Comparison of ENCODE assay signal across 10 cellular contexts in the genomic region with DNA sequence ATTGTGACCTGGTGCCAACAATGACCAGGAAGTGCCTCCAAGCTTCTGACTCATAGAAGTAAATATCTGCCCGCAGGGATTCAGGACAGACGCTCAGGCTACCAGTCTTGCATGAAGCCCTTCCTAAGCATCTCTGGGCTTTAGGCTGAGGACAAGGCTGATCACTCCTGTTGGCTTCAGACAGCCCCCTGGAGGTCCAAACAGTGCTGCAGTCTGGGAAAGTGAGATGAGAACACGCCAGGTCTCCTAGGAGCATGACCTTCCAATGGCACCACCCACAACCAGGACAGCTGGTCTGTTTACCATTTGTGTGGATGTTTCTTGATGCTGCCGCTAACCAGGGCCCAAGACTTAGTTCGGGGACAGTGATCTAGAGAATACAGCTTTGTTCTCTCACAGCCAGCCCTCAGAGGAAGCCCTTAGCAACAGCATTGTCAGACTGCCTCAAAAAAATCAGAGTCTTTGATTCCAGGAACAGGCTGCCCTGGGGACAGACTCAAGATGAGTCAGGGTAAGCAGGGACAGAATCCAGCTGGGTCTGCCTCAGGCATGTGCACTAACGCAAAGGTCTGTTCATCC.
DNase-seq lines count a peak whose midpoint lies in the region; ATAC-seq and TF ChIP-seq lines count a peak whose summit lies in the region.
"Had no signal": no experiment of that assay in that cellular context is flagged by ENCODE, and none has a peak within 500 bp of the region (broad histone marks: within the 10 kb centered on the region; RNA-seq: fewer than 3 reads in every experiment).

No MANE protein-coding gene starts in this region.

- H2AFZ ChIP-seq in neuronal stem cell (ENCODE audit: low read length) = no peak overlapping the region

- peaks cover 73% of the 10 kb centered on the region for H3K27me3 Mint-ChIP-seq in Calu3 (ENCODE audit: unreplicated experiment)
- H3K27me3 Mint-ChIP-seq in effector memory CD8-positive, alpha-beta T cell = peaks cover 35 to 40% of the 10 kb centered on the region in 2 donors
- peaks cover 22% of the 10 kb centered on the region for H3K27me3 Mint-ChIP-seq in activated CD4-positive, alpha-beta memory T cell treated with anti-CD3 and anti-CD28 coated beads, Interleukin-2, amount 10 ng/mL, durations not matched to agents 7 days and 5 days
- H3K27me3 Mint-ChIP-seq in CD4-positive, alpha-beta memory T cell = peaks cover 4 to 15% of the 10 kb centered on the region in 2 donors

- no peak overlapping the region for H3K23ac ChIP-seq in neuronal stem cell (ENCODE audit: low read depth, low read length, poor library complexity)

- peaks cover 16% of the 10 kb centered on the region for H3K4me1 Mint-ChIP-seq in Calu3 (ENCODE audit: low read depth, unreplicated experiment)
- H3K4me1 Mint-ChIP-seq in effector memory CD8-positive, alpha-beta T cell (ENCODE audit: low read depth in 2 of 2) = no peaks in the 10 kb centered on the region
- no peaks in the 10 kb centered on the region for H3K4me1 Mint-ChIP-seq in activated CD4-positive, alpha-beta memory T cell treated with anti-CD3 and anti-CD28 coated beads, Interleukin-2, amount 10 ng/mL, durations not matched to agents 7 days and 5 days
- H3K4me1 Mint-ChIP-seq in CD4-positive, alpha-beta memory T cell = no peaks in the 10 kb centered on the region

- CTCF ChIA-PET in Calu3 (lab: Charles Lee) = interaction anchor here (0.5 to 1.5 kb wide), 5 partner anchors 25 to 195 kb away, joined by 3 to 4 read pairs (median 3); no protein-coding TSS in a partner anchor
- CTCF ChIA-PET in activated CD4-positive, alpha-beta memory T cell treated with anti-CD3 and anti-CD28 coated beads, Interleukin-2, amount 10 ng/mL, durations not matched to agents 7 days and 5 days (lab: Charles Lee) = no interaction called here
- CTCF ChIA-PET in CD4-positive, alpha-beta memory T cell (lab: Charles Lee; ENCODE audit: partially characterized antibody) = no interaction called here

- no peak for ATAC-seq in effector memory CD8-positive, alpha-beta T cell (replicated peaks)

- TF ChIP-seq EP300 in esophagus muscularis mucosa (IDR thresholded peaks at IDR 0.05) = no peak

- H3K4me1 ChIP-seq in esophagus muscularis mucosa (peaks cover 0 to 9% (median 4%) of the 10 kb centered on the region in 4 donors), neuronal stem cell (ENCODE audit: control insufficient read depth in 2 of 2, insufficient read depth in 1 of 2, low read depth in 1 of 2, low read length in 2 of 2) (peaks cover 10 to 14% of the 10 kb centered on the region in 2 donors)
- no peaks in the 10 kb centered on the region for H3K4me1 ChIP-seq in CD4-positive, alpha-beta memory T cell (ENCODE audit: insufficient read depth, low read length)

- BruUV-seq in Calu3 (replicated peaks; lab: Mats Ljungman, UMichigan) = no TSS peak

- H3K9ac ChIP-seq in neuronal stem cell (ENCODE audit: low read depth, low read length, poor library complexity) = no peak overlapping the region

- no peak overlapping the region for H2BK120ac ChIP-seq in neuronal stem cell (ENCODE audit: low read depth, low read length)

- H4K8ac ChIP-seq in neuronal stem cell (ENCODE audit: low read depth, low read length) = no peak overlapping the region

- H3K4ac ChIP-seq in neuronal stem cell (ENCODE audit: low read length) = no peak overlapping the region

- 44% methylated on average over 4 of the region's 6 CpGs for WGBS in esophagus muscularis mucosa
- no CpG with 5 or more reads among the region's 6 CpGs for WGBS in neuronal stem cell (ENCODE audit: extremely low coverage in 2 of 2, insufficient read length in 2 of 2, insufficient replicate concordance in 1 of 2), 2 donors

- H4K91ac ChIP-seq in neuronal stem cell (ENCODE audit: low read depth, low read length, poor library complexity) = no peak overlapping the region

- no peak overlapping the region for H2BK12ac ChIP-seq in neuronal stem cell (ENCODE audit: low read length)

- no peaks in the 10 kb centered on the region for H3K36me3 ChIP-seq in esophagus muscularis mucosa
- no peaks in the 10 kb centered on the region for H3K36me3 ChIP-seq in neuronal stem cell (replicated peaks in 1 of 2; ENCODE audit: control insufficient read depth in 2 of 2, insufficient read depth in 2 of 2, low read length in 2 of 2)
- no peaks in the 10 kb centered on the region for H3K36me3 ChIP-seq in CD4-positive, alpha-beta memory T cell (ENCODE audit: insufficient read depth, low read length)

- intact Hi-C loops in Calu3 (cut with micrococcal nuclease; ENCODE audit: unreplicated experiment) = loop anchor here (1.0 kb wide), 1 partner anchor 48 kb away; no protein-coding TSS in a partner anchor
- intact Hi-C loops in esophagus muscularis mucosa (cut with DNase I) = no loop called here
- intact Hi-C loops in CD4-positive, alpha-beta memory T cell (cut with micrococcal nuclease) = no loop called here

- H3K4me3 ChIP-seq in esophagus muscularis mucosa (no peak overlapping the region), neuronal stem cell (ENCODE audit: low read length in 2 of 2) (no peak overlapping the region)
- no peak overlapping the region for H3K4me3 ChIP-seq in CD4-positive, alpha-beta memory T cell (ENCODE audit: low read length in 2 of 2)
- H3K4me3 ChIP-seq: SK-N-MC had no signal

- no peak overlapping the region for H2BK15ac ChIP-seq in neuronal stem cell (ENCODE audit: low read length)

- H3K27me3 ChIP-seq in esophagus muscularis mucosa (peaks cover 0 to 31% (median 0%) of the 10 kb centered on the region in 4 donors), neuronal stem cell (ENCODE audit: control insufficient read depth in 3 of 3, insufficient read depth in 3 of 3, low read depth in 1 of 3, low read length in 3 of 3) (peaks cover 0 to 11% (median 9%) of the 10 kb centered on the region in 3 experiments)
- no peaks in the 10 kb centered on the region for H3K27me3 ChIP-seq in CD4-positive, alpha-beta memory T cell (ENCODE audit: insufficient read depth, low read length)

- H3K36me3 Mint-ChIP-seq in Calu3 (ENCODE audit: insufficient read depth, unreplicated experiment) = no peaks in the 10 kb centered on the region
- no peaks in the 10 kb centered on the region for H3K36me3 Mint-ChIP-seq in effector memory CD8-positive, alpha-beta T cell (ENCODE audit: insufficient read depth)
- H3K36me3 Mint-ChIP-seq in activated CD4-positive, alpha-beta memory T cell treated with anti-CD3 and anti-CD28 coated beads, Interleukin-2, amount 10 ng/mL, durations not matched to agents 7 days and 5 days (ENCODE audit: low read depth) = no peaks in the 10 kb centered on the region
- no peaks in the 10 kb centered on the region for H3K36me3 Mint-ChIP-seq in CD4-positive, alpha-beta memory T cell

- H3K9me3 ChIP-seq in esophagus muscularis mucosa = peaks cover 0 to 20% (median 5%) of the 10 kb centered on the region in 4 donors
- H3K9me3 ChIP-seq in neuronal stem cell (replicated peaks in 1 of 2; ENCODE audit: control insufficient read depth in 2 of 2, insufficient read depth in 1 of 2, low read depth in 1 of 2, low read length in 2 of 2) = peaks cover 0 to 8% of the 10 kb centered on the region in 2 donors
- no peaks in the 10 kb centered on the region for H3K9me3 ChIP-seq in CD4-positive, alpha-beta memory T cell (ENCODE audit: control insufficient read depth in 1 of 2, low read length in 2 of 2)

- no peaks in the 10 kb centered on the region for H3K79me1 ChIP-seq in neuronal stem cell (ENCODE audit: low read depth, low read length)

- H3K27ac ChIP-seq in esophagus muscularis mucosa (replicated peaks in 1 of 4) (peak overlapping the region in 3 of 4 donors; percentile 38 to 50 (median 49)), neuronal stem cell (replicated peaks; ENCODE audit: low read length) (no peak overlapping the region)
- no peak overlapping the region for H3K27ac ChIP-seq in CD4-positive, alpha-beta memory T cell (ENCODE audit: low read depth, low read length)
- H3K27ac ChIP-seq: SK-N-MC had no signal

- H3K14ac ChIP-seq in neuronal stem cell (ENCODE audit: low read length) = peak overlapping the region; percentile 25

- no peak overlapping the region for H3K4me3 Mint-ChIP-seq in Calu3 (ENCODE audit: low read depth, unreplicated experiment)
- H3K4me3 Mint-ChIP-seq in effector memory CD8-positive, alpha-beta T cell = no peak overlapping the region
- no peak overlapping the region for H3K4me3 Mint-ChIP-seq in activated CD4-positive, alpha-beta memory T cell treated with anti-CD3 and anti-CD28 coated beads, Interleukin-2, amount 10 ng/mL, durations not matched to agents 7 days and 5 days
- H3K4me3 Mint-ChIP-seq in CD4-positive, alpha-beta memory T cell = no peak overlapping the region

- no peak for TF ChIP-seq CTCF in Calu3 (IDR thresholded peaks at IDR 0.05; ENCODE audit: unreplicated experiment)
- TF ChIP-seq CTCF in esophagus muscularis mucosa (IDR thresholded peaks at IDR 0.05) = peak in 1 of 3 experiments; percentile 11

- H3K27ac Mint-ChIP-seq in Calu3 (ENCODE audit: unreplicated experiment) = no peak overlapping the region
- no peak overlapping the region for H3K27ac Mint-ChIP-seq in effector memory CD8-positive, alpha-beta T cell
- no peak overlapping the region for H3K27ac Mint-ChIP-seq in activated CD4-positive, alpha-beta memory T cell treated with anti-CD3 and anti-CD28 coated beads, Interleukin-2, amount 10 ng/mL, durations not matched to agents 7 days and 5 days
- H3K27ac Mint-ChIP-seq in CD4-positive, alpha-beta memory T cell = no peak overlapping the region

- peak; percentile 35 for DNase-seq in Calu3
- peak; percentile 36 for DNase-seq in NCI-H1092 (lab: John Stamatoyannopoulos, UW)
- peak; percentile 91 for DNase-seq in esophagus muscularis mucosa (ENCODE audit: extremely low spot score)
- no peak for DNase-seq in neuronal stem cell (ENCODE audit: low spot score)
- DNase-seq in activated naive CD4-positive, alpha-beta T cell treated with Interleukin-2 at 50 U/mL for 16 hours = no peak
- DNase-seq in effector memory CD8-positive, alpha-beta T cell = no peak
- no peak for DNase-seq in activated CD4-positive, alpha-beta memory T cell treated with anti-CD3 and anti-CD28 coated beads, Interleukin-2, amount 10 ng/mL, durations not matched to agents 7 days and 5 days
- DNase-seq in CD4-positive, alpha-beta memory T cell = no peak
- DNase-seq: stimulated activated CD8-positive, alpha-beta memory T cell treated with anti-CD3 and anti-CD28 coated beads, Interleukin-4, amount 100 ng/mL, for 48 hours had no signal

- H3K18ac ChIP-seq in neuronal stem cell (ENCODE audit: low read length) = no peak overlapping the region

- H3K9me3 Mint-ChIP-seq in Calu3 (ENCODE audit: low read depth, unreplicated experiment) = no peaks in the 10 kb centered on the region
- peaks cover 0 to 1% of the 10 kb centered on the region in 2 donors for H3K9me3 Mint-ChIP-seq in effector memory CD8-positive, alpha-beta T cell
- no peaks in the 10 kb centered on the region for H3K9me3 Mint-ChIP-seq in activated CD4-positive, alpha-beta memory T cell treated with anti-CD3 and anti-CD28 coated beads, Interleukin-2, amount 10 ng/mL, durations not matched to agents 7 days and 5 days
- H3K9me3 Mint-ChIP-seq in CD4-positive, alpha-beta memory T cell = peaks cover 0 to 6% (median 2%) of the 10 kb centered on the region in 8 donors

- TF ChIP-seq POLR2A in esophagus muscularis mucosa (IDR thresholded peaks at IDR 0.05; ENCODE audit: low read depth) = no peak

- H2AK5ac ChIP-seq in neuronal stem cell (ENCODE audit: low read depth, low read length) = no peak overlapping the region

- POLR2A ChIA-PET in activated CD4-positive, alpha-beta memory T cell treated with anti-CD3 and anti-CD28 coated beads, Interleukin-2, amount 10 ng/mL, durations not matched to agents 7 days and 5 days (lab: Charles Lee) = no interaction called here
- POLR2A ChIA-PET in CD4-positive, alpha-beta memory T cell (lab: Charles Lee; ENCODE audit: partially characterized antibody) = no interaction called here

- H3K4me2 ChIP-seq in neuronal stem cell (ENCODE audit: insufficient read depth, low read length, poor library complexity, severe bottlenecking) = no peak overlapping the region

- H2BK5ac ChIP-seq in neuronal stem cell (ENCODE audit: low read length) = no peak overlapping the region

Comparison
In these comparisons a context has a peak if more than half of its experiments do, and no peak if none do; other contexts are left out.
1. DNase-seq: peak in Calu3 (single experiment), NCI-H1092 (single experiment) and esophagus muscularis mucosa (single experiment); none in neuronal stem cell (single experiment), activated naive CD4-positive, alpha-beta T cell treated with Interleukin-2 at 50 U/mL for 16 hours (single experiment), effector memory CD8-positive, alpha-beta T cell (0 of 3), activated CD4-positive, alpha-beta memory T cell treated with anti-CD3 and anti-CD28 coated beads, Interleukin-2, amount 10 ng/mL, durations not matched to agents 7 days and 5 days (single experiment) and CD4-positive, alpha-beta memory T cell (0 of 5).
2. H3K27ac ChIP-seq: peak in esophagus muscularis mucosa (3 of 4); none in neuronal stem cell (single experiment) and CD4-positive, alpha-beta memory T cell (single experiment).